In genomic region chr15:101652098-101652782, GRCh38 we compare ENCODE assay signal across 8 cellular contexts. TPM values are rescaled to one million over a fixed set of nuclear protein-coding genes. Genes with fewer than 3 reads are reported as not detected.
DNase-seq lines count a peak whose midpoint lies in the region; TF ChIP-seq lines count a peak whose summit lies in the region.

Gene TM2D3, minus strand, starts transcription at chr15:101652381. Its CDS starts 20 bp downstream, at chr15:101652361.

- no peaks in the 10 kb centered on the region for H3K9me2 ChIP-seq in Loucy (replicated peaks; ENCODE audit: low read depth, low read length)

- H3F3A ChIP-seq in Loucy (ENCODE audit: low read depth) = peaks cover 13% of the 10 kb centered on the region; the same call in 1 of the 2 replicates

- H3K4me3 ChIP-seq in H7 (ENCODE audit: insufficient read depth, low read depth, low read length) (peak within 1 kb of the TSS; percentile 80), Loucy (ENCODE audit: low read length, poor library complexity, severe bottlenecking) (peak within 1 kb of the TSS; percentile 98), foreskin fibroblast (ENCODE audit: low read depth in 1 of 2, low read length in 2 of 2) (peak within 1 kb of the TSS; percentile 70 to 94), neuron (ENCODE audit: low read length) (peak within 1 kb of the TSS; percentile 54), subcutaneous abdominal adipose tissue (ENCODE audit: low read depth in 1 of 5, low read length in 5 of 5) (peak within 1 kb of the TSS; percentile 88 to 96 (median 94))

- H2AFZ ChIP-seq in Loucy (ENCODE audit: low read length) (peak within 1 kb of the TSS; percentile 99), neuron (ENCODE audit: low read depth, low read length) (peak within 1 kb of the TSS; percentile 94)

- H3K9ac ChIP-seq in Loucy (ENCODE audit: low read depth, low read length, poor library complexity, severe bottlenecking) (peak within 1 kb of the TSS; percentile 96), subcutaneous abdominal adipose tissue (ENCODE audit: low read length in 5 of 5) (peak within 1 kb of the TSS; percentile 88 to 98 (median 94))

- H3K27me3 ChIP-seq in H7 (ENCODE audit: control insufficient read depth, insufficient read depth, low read length) (no peaks in the 10 kb centered on the region; the same call in 1 of the 2 replicates), Loucy (ENCODE audit: insufficient read depth, low read length, poor library complexity, severe bottlenecking) (no peaks in the 10 kb centered on the region), neuron (ENCODE audit: insufficient read depth, low read length) (no peaks in the 10 kb centered on the region), subcutaneous abdominal adipose tissue (ENCODE audit: control insufficient read depth in 5 of 5, insufficient read depth in 4 of 5, low read length in 5 of 5) (no peaks in the 10 kb centered on the region)

- peak within 1 kb of the TSS; percentile 98 for H3K4me2 ChIP-seq in Loucy (ENCODE audit: low read depth, low read length, poor library complexity, severe bottlenecking)

- H3K36me3 ChIP-seq in H7 (replicated peaks; ENCODE audit: control insufficient read depth, insufficient read depth, low read length) (peaks cover 2% of the 10 kb centered on the region), Loucy (ENCODE audit: insufficient read depth, low read length) (no peaks in the 10 kb centered on the region), neuron (ENCODE audit: insufficient read depth, low read length) (peaks cover 9% of the 10 kb centered on the region), subcutaneous abdominal adipose tissue (ENCODE audit: control insufficient read depth in 5 of 5, insufficient read depth in 5 of 5, low read length in 5 of 5) (peaks cover 11 to 35% (median 13%) of the 10 kb centered on the region in 5 donors)

- H3K9me3 ChIP-seq in Loucy (ENCODE audit: insufficient read depth, low read depth, low read length) = no peaks in the 10 kb centered on the region
- H3K9me3 ChIP-seq in neuron (ENCODE audit: low read length) = no peaks in the 10 kb centered on the region
- no peaks in the 10 kb centered on the region for H3K9me3 ChIP-seq in subcutaneous abdominal adipose tissue (ENCODE audit: control insufficient read depth in 5 of 5, low read length in 5 of 5)

- peaks cover 25% of the 10 kb centered on the region for H3K4me1 ChIP-seq in Loucy (ENCODE audit: insufficient read depth, low read length, poor library complexity, severe bottlenecking)
- peaks cover 15% of the 10 kb centered on the region for H3K4me1 ChIP-seq in neuron (ENCODE audit: insufficient read depth, low read length)
- peaks cover 1 to 39% (median 27%) of the 10 kb centered on the region in 5 donors for H3K4me1 ChIP-seq in subcutaneous abdominal adipose tissue (ENCODE audit: control insufficient read depth in 5 of 5, insufficient read depth in 5 of 5, low read length in 5 of 5)

- peak; percentile 53 for TF ChIP-seq CTCF in Loucy (conservative IDR thresholded peaks at IDR 0.05; ENCODE audit: low read length)
- TF ChIP-seq CTCF in foreskin fibroblast (IDR thresholded peaks at IDR 0.05; ENCODE audit: low read depth, low read length) = peak; percentile 85

- in situ Hi-C loops in G401 (cut with HindIII; ENCODE audit: low sequenced_read_pairs) = no loop called here

- H4K20me1 ChIP-seq in Loucy (ENCODE audit: insufficient read depth, low read length, poor library complexity, severe bottlenecking) = peaks cover 30% of the 10 kb centered on the region

- DNase-seq in G401 (ENCODE audit: low spot score) = peak; percentile 86
- DNase-seq in H7 = peak; percentile 98
- peak; percentile 65 for DNase-seq in SHP77 treated with DMSO at 0.1 percent for 48 hours (lab: John Stamatoyannopoulos, UW)
- DNase-seq in activated gamma-delta T cell (lab: John Stamatoyannopoulos, UW) = peak; percentile 93
- DNase-seq in foreskin fibroblast = peak; percentile 92 to 98

- peaks cover 55% of the 10 kb centered on the region for H3K79me2 ChIP-seq in Loucy (ENCODE audit: insufficient read depth, low read length)

- H3K27ac ChIP-seq in subcutaneous abdominal adipose tissue (ENCODE audit: low read depth, low read length) = peak within 1 kb of the TSS; percentile 98

RNA-seq across cellular contexts. Expression of gene TM2D3, which starts in this region (rescaled TPM):
- 21.9 and 32.2 TPM in 2 replicates for total RNA-seq in G401 (2014; rRNA removed; shearing (Covaris generic))
- 27.4 and 41.6 TPM in 2 replicates for total RNA-seq in H7 (2014; rRNA removed; shearing (Covaris generic))

Comparison
In these comparisons a context has a peak if more than half of its experiments do, and no peak if none do; other contexts are left out.
1. Peak in every context shown above with its lines: DNase-seq, H3K4me3 ChIP-seq and H3K27ac ChIP-seq.